In the genomic region with DNA sequence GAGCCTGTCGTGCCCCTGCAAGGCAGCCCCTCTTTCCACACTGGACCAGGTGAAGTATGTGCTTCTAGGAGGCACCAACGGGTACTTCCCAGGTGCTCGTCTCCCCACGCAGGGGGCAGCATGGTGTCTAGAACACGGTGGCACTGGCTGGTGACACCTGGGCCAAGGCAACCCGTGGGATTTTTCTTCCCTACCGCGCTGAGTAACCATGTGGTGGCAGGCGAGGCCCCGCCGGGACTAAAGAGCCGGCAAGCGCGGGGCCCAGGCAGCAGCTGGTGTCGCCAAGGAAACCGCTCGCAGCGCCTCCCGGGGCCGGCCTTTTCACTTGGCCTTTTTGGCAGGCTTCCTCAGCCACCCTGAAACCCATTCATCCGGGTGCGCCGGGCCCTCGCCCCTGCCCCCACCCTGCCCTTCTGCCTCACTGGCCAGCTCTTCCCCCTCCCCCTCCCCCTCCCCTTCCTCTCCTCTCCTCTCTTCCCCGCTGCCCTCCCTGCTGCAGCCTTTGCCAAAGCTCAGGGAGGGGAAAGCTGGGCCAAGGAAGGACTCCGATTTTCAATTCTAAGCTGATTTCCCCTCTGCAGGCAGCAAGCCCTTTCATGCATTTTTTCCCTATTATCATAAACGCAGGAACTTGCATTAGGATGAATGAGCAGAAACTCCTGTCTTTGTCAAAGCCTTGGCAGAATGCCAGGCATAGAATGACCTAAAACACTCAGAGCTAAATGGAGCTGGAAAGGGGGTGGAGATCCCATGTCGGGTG, we compare ENCODE assay signal across 8 cellular contexts.
A peak's percentile ranks its signal among the peaks of the same experiment; 100 is the strongest.
DNase-seq lines count a peak whose midpoint lies in the region; ATAC-seq lines count a peak whose summit lies in the region.

No MANE protein-coding gene starts in this region.

- no peaks in the 10 kb centered on the region for H3K27me3 ChIP-seq in BLaER1 treated with 17β-estradiol and CSF1 and Interleukin-3, amounts not matched to agents 10 nM and 100 nM

- peak overlapping the region; percentile 49 to 89 for H3K27ac Mint-ChIP-seq in effector memory CD8-positive, alpha-beta T cell

- H3K9me3 Mint-ChIP-seq in effector memory CD8-positive, alpha-beta T cell: no peaks in the 10 kb centered on the region

- peak overlapping the region; percentile 43 to 67 (median 59); a peak in 21 of 22 replicates for H3K9ac ChIP-seq in BLaER1 treated with 17β-estradiol and CSF1 and Interleukin-3, amounts not matched to agents 10 nM and 100 nM

- no peaks in the 10 kb centered on the region for H3K9me3 ChIP-seq in BLaER1 treated with 17β-estradiol and CSF1 and Interleukin-3, amounts not matched to agents 10 nM and 100 nM (replicated peaks in 1 of 11)

- peaks cover 13 to 21% of the 10 kb centered on the region in 2 donors for H3K4me1 Mint-ChIP-seq in effector memory CD8-positive, alpha-beta T cell (ENCODE audit: low read depth in 2 of 2)

- peak overlapping the region; percentile 49 to 92 (median 84) for H3K4me2 ChIP-seq in BLaER1 treated with 17β-estradiol and CSF1 and Interleukin-3, amounts not matched to agents 10 nM and 100 nM

- H3K4me1 ChIP-seq in BLaER1 treated with 17β-estradiol and CSF1 and Interleukin-3, amounts not matched to agents 10 nM and 100 nM: peaks cover 43 to 79% (median 59%) of the 10 kb centered on the region in 10 experiments

- H3K27me3 Mint-ChIP-seq in effector memory CD8-positive, alpha-beta T cell: no peaks in the 10 kb centered on the region

- H3K4me3 ChIP-seq in BLaER1 treated with 17β-estradiol and CSF1 and Interleukin-3, amounts not matched to agents 10 nM and 100 nM: peak overlapping the region in 1 of 10 experiments; percentile 27; a peak in 1 of 20 replicates

- peaks cover 3% of the 10 kb centered on the region for H3K36me3 Mint-ChIP-seq in effector memory CD8-positive, alpha-beta T cell (ENCODE audit: insufficient read depth)

- ATAC-seq in GM19438 (IDR thresholded peaks at IDR 0.05; ENCODE audit: low read depth, unreplicated experiment) (peak; percentile 95), HG03565 (IDR thresholded peaks at IDR 0.05; ENCODE audit: unreplicated experiment) (peak; percentile 71)
- peak; percentile 98 for ATAC-seq in effector memory CD8-positive, alpha-beta T cell (replicated peaks)

- H3K4me3 Mint-ChIP-seq in effector memory CD8-positive, alpha-beta T cell: peak overlapping the region; percentile 18 to 64

- no peaks in the 10 kb centered on the region for H3K36me3 ChIP-seq in BLaER1 treated with 17β-estradiol and CSF1 and Interleukin-3, amounts not matched to agents 10 nM and 100 nM

- DNase-seq in NCI-H82 (lab: John Stamatoyannopoulos, UW): peak; percentile 88
- DNase-seq in activated CD8-positive, alpha-beta memory T cell treated with anti-CD3 and anti-CD28 coated beads for 4 hours (ENCODE audit: low read depth in 2 of 2): peak; percentile 60 to 74
- DNase-seq in effector memory CD8-positive, alpha-beta T cell: peak; percentile 63 to 70 (median 68)
- peak; percentile 93 for DNase-seq in mesenteric fat pad (ENCODE audit: low spot score)
- DNase-seq in stimulated activated CD8-positive, alpha-beta memory T cell treated with anti-CD3 and anti-CD28 coated beads, Interleukin-15, amount 100 ng/mL, for 48 hours (ENCODE audit: low read depth in 2 of 2): peak; percentile 78 to 79

- peak overlapping the region; percentile 34 to 75 (median 63); a peak in 20 of 22 replicates for H3K27ac ChIP-seq in BLaER1 treated with 17β-estradiol and CSF1 and Interleukin-3, amounts not matched to agents 10 nM and 100 nM

- H4K20me1 ChIP-seq in BLaER1 treated with 17β-estradiol and CSF1 and Interleukin-3, amounts not matched to agents 10 nM and 100 nM: no peaks in the 10 kb centered on the region
